ENCODE assay signal across 25 cellular contexts in genomic region chr12:126862500-126862899, GRCh38.
DNase-seq lines count a peak whose midpoint lies in the region; ATAC-seq, FAIRE-seq and TF ChIP-seq lines count a peak whose summit lies in the region.
"Had no signal": no experiment of that assay in that cellular context is flagged by ENCODE, and none has a peak within 500 bp of the region (broad histone marks: within the 10 kb centered on the region; RNA-seq: fewer than 3 reads in every experiment).

No MANE protein-coding gene starts in this region.

- in situ Hi-C loops in K562 (cut with MboI) = no loop called here

- intact Hi-C loops in K562 (cut with micrococcal nuclease) = no loop called here

- H3K27me3 ChIP-seq in K562 (ENCODE audit: control insufficient read depth in 2 of 2, insufficient read depth in 2 of 2, low read length in 2 of 2) = no peaks in the 10 kb centered on the region
- H3K27me3 ChIP-seq: BE2C, BLaER1 had no signal

- H2AFZ ChIP-seq in K562 (ENCODE audit: low read depth, low read length) = no peak overlapping the region

- TF ChIP-seq CTCF in K562 (IDR thresholded peaks at IDR 0.05 in 2 of 3, conservative IDR thresholded peaks at IDR 0.05 in 1 of 3; ENCODE audit: insufficient read depth in 2 of 3, low read depth in 1 of 3, low read length in 3 of 3) (no peak), coronary artery (IDR thresholded peaks at IDR 0.05) (no peak)

- peak; percentile 22; the same call in 1 of the 2 replicates for TF ChIP-seq EP300 in K562 (IDR thresholded peaks at IDR 0.05; ENCODE audit: low read length)

- CTCF ChIA-PET in K562 (lab: Yijun Ruan, JAX; ENCODE audit: low intra/inter-chr PET ratio) = no interaction called here

- H3K4me1 ChIP-seq in K562 (replicated peaks in 1 of 2; ENCODE audit: control insufficient read depth in 2 of 2, insufficient read depth in 2 of 2, low read length in 2 of 2) = peaks cover 0 to 2% of the 10 kb centered on the region in 2 experiments; a peak in 1 of 5 replicates
- H3K4me1 ChIP-seq: BE2C, BLaER1 had no signal

- H3K9me1 ChIP-seq in K562 (ENCODE audit: control insufficient read depth, insufficient read depth, low read length) = no peaks in the 10 kb centered on the region

- H3K4me2 ChIP-seq in K562 (ENCODE audit: insufficient read depth, low read length) = no peak overlapping the region
- H3K4me2 ChIP-seq: BLaER1 had no signal

- H4K20me1 ChIP-seq in K562 (replicated peaks; ENCODE audit: control insufficient read depth, insufficient read depth, low read length) = no peaks in the 10 kb centered on the region
- H4K20me1 ChIP-seq: BLaER1 had no signal

- no peak overlapping the region for H3K4me3 ChIP-seq in K562
- no peak overlapping the region for H3K4me3 ChIP-seq in coronary artery
- H3K4me3 ChIP-seq: BLaER1, GM12878 had no signal

- no peak overlapping the region for H3K27ac ChIP-seq in K562 (ENCODE audit: extremely low read depth, low read depth, low read length)
- no peak overlapping the region for H3K27ac ChIP-seq in coronary artery
- H3K27ac ChIP-seq: BLaER1 had no signal

- no peaks in the 10 kb centered on the region for H3K79me2 ChIP-seq in K562 (ENCODE audit: control insufficient read depth, insufficient read depth, low read length)

- no peak for TF ChIP-seq POLR2A in K562 (conservative IDR thresholded peaks at IDR 0.05)

- DNase-seq in OCI-M1 (lab: John Stamatoyannopoulos, UW) (peak; percentile 31), K562 (ENCODE audit: extremely low read depth in 1 of 4, low spot score in 3 of 4) (peak in 2 of 4 experiments; percentile 14 to 45), left lobe of liver (ENCODE audit: low spot score) (no peak), coronary artery (ENCODE audit: low spot score) (no peak)
- DNase-seq: 8988T; ACHN; BE2C; C1 segment of cervical spinal cord; CD4-positive, alpha-beta memory T cell; CD4-positive, CD25-positive, alpha-beta regulatory T cell; CD8-positive, alpha-beta memory T cell; COR-L47; DMS 273 treated with DMSO at 0.1 percent for 48 hours; DMS153; DMS53; DMS79; DND-41; EL; GDM1 had no signal

- FAIRE-seq in K562 (lab: Jason Lieb, UNC) = no peak
- FAIRE-seq: A204.1, GM12878, GM12892, GM18507 had no signal

- no peaks in the 10 kb centered on the region for H3K36me3 ChIP-seq in K562 (ENCODE audit: control insufficient read depth, insufficient read depth, low read length)
- H3K36me3 ChIP-seq: BE2C, BLaER1 had no signal

- 4% methylated on average over 4 of the region's 4 CpGs for WGBS in K562 (ENCODE audit: insufficient coverage, low coverage, missing lambda C conversion rate)

- peaks cover 3% of the 10 kb centered on the region; the same call in 1 of the 2 replicates for H3K9me3 ChIP-seq in K562 (replicated peaks; ENCODE audit: control insufficient read depth, insufficient read depth, low read depth, low read length)
- H3K9me3 ChIP-seq: BE2C, BLaER1 had no signal

- POLR2A ChIA-PET in K562 (lab: Yijun Ruan, JAX) = no interaction called here

- BruUV-seq in K562 (replicated peaks; lab: Mats Ljungman, UMichigan) = no TSS peak

- ATAC-seq in K562 = peak; percentile 65
- ATAC-seq in left lobe of liver = peak; percentile 18
- ATAC-seq in HG03432 (IDR thresholded peaks at IDR 0.05; ENCODE audit: unreplicated experiment) = no peak
- ATAC-seq: GM12878 had no signal

- H3K9ac ChIP-seq in K562 (ENCODE audit: insufficient read depth in 1 of 2, low read depth in 2 of 2, low read length in 2 of 2) = no peak overlapping the region
- H3K9ac ChIP-seq: BLaER1 had no signal

- no peak for TF ChIP-seq RAD21 in K562 (CRISPR knock-in tag; conservative IDR thresholded peaks at IDR 0.05 in 1 of 2, IDR thresholded peaks at IDR 0.05 in 1 of 2)

TF ChIP-seq in K562, 482 proteins besides CTCF, POLR2A, EP300 and RAD21:
- TF ChIP-seq CBFA2T3 (IDR thresholded peaks at IDR 0.05) = peak; percentile 35; the same call in 1 of the 2 replicates
- TF ChIP-seq, protein P1, sequence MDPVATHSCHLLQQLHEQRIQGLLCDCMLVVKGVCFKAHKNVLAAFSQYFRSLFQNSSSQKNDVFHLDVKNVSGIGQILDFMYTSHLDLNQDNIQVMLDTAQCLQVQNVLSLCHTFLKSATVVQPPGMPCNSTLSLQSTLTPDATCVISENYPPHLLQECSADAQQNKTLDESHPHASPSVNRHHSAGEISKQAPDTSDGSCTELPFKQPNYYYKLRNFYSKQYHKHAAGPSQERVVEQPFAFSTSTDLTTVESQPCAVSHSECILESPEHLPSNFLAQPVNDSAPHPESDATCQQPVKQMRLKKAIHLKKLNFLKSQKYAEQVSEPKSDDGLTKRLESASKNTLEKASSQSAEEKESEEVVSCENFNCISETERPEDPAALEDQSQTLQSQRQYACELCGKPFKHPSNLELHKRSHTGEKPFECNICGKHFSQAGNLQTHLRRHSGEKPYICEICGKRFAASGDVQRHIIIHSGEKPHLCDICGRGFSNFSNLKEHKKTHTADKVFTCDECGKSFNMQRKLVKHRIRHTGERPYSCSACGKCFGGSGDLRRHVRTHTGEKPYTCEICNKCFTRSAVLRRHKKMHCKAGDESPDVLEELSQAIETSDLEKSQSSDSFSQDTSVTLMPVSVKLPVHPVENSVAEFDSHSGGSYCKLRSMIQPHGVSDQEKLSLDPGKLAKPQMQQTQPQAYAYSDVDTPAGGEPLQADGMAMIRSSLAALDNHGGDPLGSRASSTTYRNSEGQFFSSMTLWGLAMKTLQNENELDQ (CRISPR knock-in tag; IDR thresholded peaks at IDR 0.05; ENCODE audit: borderline replicate concordance) = no peak
- peak; percentile 28; the same call in 1 of the 2 replicates for TF ChIP-seq TCF3 (CRISPR knock-in tag; IDR thresholded peaks at IDR 0.05)
- 0 out of 4 replicates have a peak, but pooled peaks of 1 of the 2 experiments have one; percentile 7 for TF ChIP-seq RCOR1 (IDR thresholded peaks at IDR 0.05; ENCODE audit: borderline replicate concordance in 1 of 2, low read depth in 2 of 2, low read length in 2 of 2)
- TF ChIP-seq, protein P2, sequence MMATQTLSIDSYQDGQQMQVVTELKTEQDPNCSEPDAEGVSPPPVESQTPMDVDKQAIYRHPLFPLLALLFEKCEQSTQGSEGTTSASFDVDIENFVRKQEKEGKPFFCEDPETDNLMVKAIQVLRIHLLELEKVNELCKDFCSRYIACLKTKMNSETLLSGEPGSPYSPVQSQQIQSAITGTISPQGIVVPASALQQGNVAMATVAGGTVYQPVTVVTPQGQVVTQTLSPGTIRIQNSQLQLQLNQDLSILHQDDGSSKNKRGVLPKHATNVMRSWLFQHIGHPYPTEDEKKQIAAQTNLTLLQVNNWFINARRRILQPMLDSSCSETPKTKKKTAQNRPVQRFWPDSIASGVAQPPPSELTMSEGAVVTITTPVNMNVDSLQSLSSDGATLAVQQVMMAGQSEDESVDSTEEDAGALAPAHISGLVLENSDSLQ (IDR thresholded peaks at IDR 0.05) = peak; percentile 27; the same call in 1 of the 2 replicates
- no peak for TF ChIP-seq ZMIZ1 (IDR thresholded peaks at IDR 0.05; ENCODE audit: low read depth in 2 of 2, low read length in 2 of 2)
